In genomic region chr18:68638613-68639012, GRCh38 we compare ENCODE assay signal across 20 cellular contexts.
DNase-seq lines count a peak whose midpoint lies in the region; ATAC-seq, FAIRE-seq and TF ChIP-seq lines count a peak whose summit lies in the region.
"Had no signal": no experiment of that assay in that cellular context is flagged by ENCODE, and none has a peak within 500 bp of the region (broad histone marks: within the 10 kb centered on the region; RNA-seq: fewer than 3 reads in every experiment).

No MANE protein-coding gene starts in this region.

- H3K9me2 ChIP-seq in GM23338 (ENCODE audit: insufficient read depth) = 0 out of 2 replicates have a peak, but pooled peaks cover 9% of the 10 kb centered on the region

- no peak for TF ChIP-seq CTCF in bronchial epithelial cell (IDR thresholded peaks at IDR 0.05; ENCODE audit: insufficient read depth, low read length, severe bottlenecking)
- no peak for TF ChIP-seq CTCF in GM23338 (conservative IDR thresholded peaks at IDR 0.05; ENCODE audit: low read depth in 2 of 2)
- no peak for TF ChIP-seq CTCF in omental fat pad (IDR thresholded peaks at IDR 0.05)

- H3K27me3 Mint-ChIP-seq in GM23338 (ENCODE audit: insufficient read depth, low read depth, poor library complexity) = peaks cover 5% of the 10 kb centered on the region

- no peaks in the 10 kb centered on the region for H3K79me1 ChIP-seq in neuronal stem cell (ENCODE audit: low read depth, low read length)

- H4K91ac ChIP-seq in neuronal stem cell (ENCODE audit: low read depth, low read length, poor library complexity) = no peak overlapping the region

- H3K27me3 ChIP-seq in BLaER1 = no peaks in the 10 kb centered on the region
- no peaks in the 10 kb centered on the region for H3K27me3 ChIP-seq in bronchial epithelial cell (ENCODE audit: control insufficient read depth, insufficient read depth, low read length)
- no peaks in the 10 kb centered on the region for H3K27me3 ChIP-seq in neuronal stem cell (ENCODE audit: control insufficient read depth in 3 of 3, insufficient read depth in 3 of 3, low read depth in 1 of 3, low read length in 3 of 3)
- H3K27me3 ChIP-seq in GM23338 (ENCODE audit: insufficient read depth) = no peaks in the 10 kb centered on the region

- peaks cover 22% of the 10 kb centered on the region for H3K9me3 ChIP-seq in BLaER1
- peaks cover 0 to 7% of the 10 kb centered on the region in 2 donors for H3K9me3 ChIP-seq in neuronal stem cell (replicated peaks in 1 of 2; ENCODE audit: control insufficient read depth in 2 of 2, insufficient read depth in 1 of 2, low read depth in 1 of 2, low read length in 2 of 2)

- H3F3A ChIP-seq in GM23338 (replicated peaks; ENCODE audit: low read depth) = no peaks in the 10 kb centered on the region

- no peak overlapping the region for H2BK12ac ChIP-seq in neuronal stem cell (ENCODE audit: low read length)

- no peak overlapping the region for H4K8ac ChIP-seq in neuronal stem cell (ENCODE audit: low read depth, low read length)

- peak; percentile 72 for DNase-seq in ELF-1 (ENCODE audit: low read depth, low spot score)
- no peak for DNase-seq in bronchial epithelial cell (ENCODE audit: low read depth)
- no peak for DNase-seq in neuronal stem cell (ENCODE audit: low spot score)
- DNase-seq in stimulated activated CD4-positive, alpha-beta T cell treated with anti-CD3 and anti-CD28 coated beads, Interleukin-4, amount 100 ng/mL, for 24 hours = no peak
- no peak for DNase-seq in GM23338 (ENCODE audit: low spot score)
- no peak for DNase-seq in occipital lobe (lab: John Stamatoyannopoulos, UW)
- DNase-seq in omental fat pad (ENCODE audit: low spot score) = no peak
- DNase-seq: C1 segment of cervical spinal cord; CD4-positive, alpha-beta memory T cell; COR-L47; DMS 273 treated with DMSO at 0.1 percent for 48 hours; DMS79; EL; GF-D8; GOT3; HCEC 1CT had no signal

- H2BK5ac ChIP-seq in neuronal stem cell (ENCODE audit: low read length) = peak overlapping the region; percentile 35

- H3K9ac ChIP-seq in BLaER1 (no peak overlapping the region), neuronal stem cell (ENCODE audit: low read depth, low read length, poor library complexity) (no peak overlapping the region)

- no CpG with 5 or more reads among the region's 6 CpGs for WGBS in neuronal stem cell (ENCODE audit: extremely low coverage in 2 of 2, insufficient read length in 2 of 2, insufficient replicate concordance in 1 of 2), 2 donors

- H3K23ac ChIP-seq in neuronal stem cell (ENCODE audit: low read depth, low read length, poor library complexity) = no peak overlapping the region

- no peak overlapping the region for H3K14ac ChIP-seq in neuronal stem cell (ENCODE audit: low read length)

- no peak for ATAC-seq in GM23338
- ATAC-seq in omental fat pad (ENCODE audit: low FRiP score) = no peak

- H3K27ac ChIP-seq in BLaER1 (no peak overlapping the region), neuronal stem cell (replicated peaks; ENCODE audit: low read length) (no peak overlapping the region), GM23338 (ENCODE audit: low read depth) (no peak overlapping the region)

- no peak overlapping the region for H3K27ac Mint-ChIP-seq in GM23338
- H3K27ac Mint-ChIP-seq: CD4-positive, alpha-beta memory T cell had no signal

- 0 out of 3 replicates have a peak, but pooled peaks cover 4% of the 10 kb centered on the region for H3K9me3 Mint-ChIP-seq in GM23338

- H2AFZ ChIP-seq in neuronal stem cell (ENCODE audit: low read length) (peak overlapping the region; percentile 73), GM23338 (no peak overlapping the region)

- H2BK15ac ChIP-seq in neuronal stem cell (ENCODE audit: low read length) = no peak overlapping the region

- H3K36me3 ChIP-seq in BLaER1 = no peaks in the 10 kb centered on the region
- no peaks in the 10 kb centered on the region for H3K36me3 ChIP-seq in bronchial epithelial cell (ENCODE audit: control insufficient read depth, insufficient read depth, low read length)
- no peaks in the 10 kb centered on the region for H3K36me3 ChIP-seq in neuronal stem cell (replicated peaks in 1 of 2; ENCODE audit: control insufficient read depth in 2 of 2, insufficient read depth in 2 of 2, low read length in 2 of 2)
- H3K36me3 ChIP-seq in GM23338 (ENCODE audit: insufficient read depth) = no peaks in the 10 kb centered on the region

- H2AK5ac ChIP-seq in neuronal stem cell (ENCODE audit: low read depth, low read length) = no peak overlapping the region

- H3K4me3 Mint-ChIP-seq in GM23338 = no peak overlapping the region
- H3K4me3 Mint-ChIP-seq: CD4-positive, alpha-beta memory T cell had no signal

- H3K18ac ChIP-seq in neuronal stem cell (ENCODE audit: low read length) = no peak overlapping the region

- H3K36me3 Mint-ChIP-seq in GM23338 (ENCODE audit: low read depth) = no peaks in the 10 kb centered on the region; the same call in 2 of the 3 replicates
- H3K36me3 Mint-ChIP-seq: CD4-positive, alpha-beta memory T cell had no signal

- no peaks in the 10 kb centered on the region for H4K20me1 ChIP-seq in BLaER1
- H4K20me1 ChIP-seq in GM23338 (replicated peaks; ENCODE audit: insufficient read depth) = no peaks in the 10 kb centered on the region

- H3K4me2 ChIP-seq in BLaER1 (peak overlapping the region; percentile 42), neuronal stem cell (ENCODE audit: insufficient read depth, low read length, poor library complexity, severe bottlenecking) (no peak overlapping the region), GM23338 (no peak overlapping the region)

- H2BK120ac ChIP-seq in neuronal stem cell (ENCODE audit: low read depth, low read length) = no peak overlapping the region

- FAIRE-seq in bronchial epithelial cell (lab: Jason Lieb, UNC) = peak; percentile 72
- FAIRE-seq: GM12891, GM18507, H54 had no signal

- no peak overlapping the region for H3K4ac ChIP-seq in neuronal stem cell (ENCODE audit: low read length)

- H3K79me2 ChIP-seq in GM23338 (replicated peaks; ENCODE audit: insufficient read depth) = no peaks in the 10 kb centered on the region

- H3K4me1 ChIP-seq in BLaER1 (peaks cover 14% of the 10 kb centered on the region), neuronal stem cell (ENCODE audit: control insufficient read depth in 2 of 2, insufficient read depth in 1 of 2, low read depth in 1 of 2, low read length in 2 of 2) (peaks cover 0 to 2% of the 10 kb centered on the region in 2 donors), GM23338 (ENCODE audit: insufficient read depth) (no peaks in the 10 kb centered on the region)

- no peak overlapping the region for H3K4me3 ChIP-seq in BLaER1
- no peak overlapping the region for H3K4me3 ChIP-seq in bronchial epithelial cell (ENCODE audit: low read depth, low read length)
- peak overlapping the region in 1 of 2 donors; percentile 39 for H3K4me3 ChIP-seq in neuronal stem cell (ENCODE audit: low read length in 2 of 2)
- H3K4me3 ChIP-seq in GM23338 = no peak overlapping the region

- H3K4me1 Mint-ChIP-seq in GM23338 = no peaks in the 10 kb centered on the region
- H3K4me1 Mint-ChIP-seq: CD4-positive, alpha-beta memory T cell had no signal

TF ChIP-seq in GM23338, 12 proteins besides CTCF, POLR2A, EP300 and RAD21 (continues in another document):
- TF ChIP-seq POLR2AphosphoS5 (IDR thresholded peaks at IDR 0.05; ENCODE audit: low read depth) (no peak), STAT1 (IDR thresholded peaks at IDR 0.05; ENCODE audit: unreplicated experiment) (no peak), ETS1 (IDR thresholded peaks at IDR 0.05) (no peak), REST (IDR thresholded peaks at IDR 0.05; ENCODE audit: unreplicated experiment) (no peak), ZNF114 (CRISPR knock-in tag; IDR thresholded peaks at IDR 0.05) (no peak), CREB1 (CRISPR knock-in tag; IDR thresholded peaks at IDR 0.05; ENCODE audit: low read depth) (no peak), ZNF331 (CRISPR knock-in tag; IDR thresholded peaks at IDR 0.05; ENCODE audit: low read depth) (no peak), EZH2 (IDR thresholded peaks at IDR 0.05; ENCODE audit: low read depth, unreplicated experiment) (no peak), NANOG (IDR thresholded peaks at IDR 0.05; ENCODE audit: borderline replicate concordance) (no peak)
